In genomic region chr12:25058619-25059018, GRCh38 we compare ENCODE assay signal across 13 cellular contexts.
DNase-seq lines count a peak whose midpoint lies in the region; ATAC-seq and TF ChIP-seq lines count a peak whose summit lies in the region.
"Had no signal": no experiment of that assay in that cellular context is flagged by ENCODE, and none has a peak within 500 bp of the region (broad histone marks: within the 10 kb centered on the region; RNA-seq: fewer than 3 reads in every experiment).

No MANE protein-coding gene starts in this region.

- no peak overlapping the region for H2AFZ ChIP-seq in OCI-LY1 (ENCODE audit: low read length)

- no peaks in the 10 kb centered on the region for H4K20me1 ChIP-seq in OCI-LY1 (ENCODE audit: insufficient read depth, low read length)

- H3K36me3 ChIP-seq in OCI-LY1 (ENCODE audit: insufficient read depth, low read length) (peaks cover 90% of the 10 kb centered on the region), Peyer's patch (no peaks in the 10 kb centered on the region)
- H3K36me3 ChIP-seq: HAP-1 had no signal

- DNase-seq in occipital lobe (lab: John Stamatoyannopoulos, UW) (no peak), superior temporal gyrus (ENCODE audit: extremely low spot score) (no peak), Peyer's patch (no peak)
- DNase-seq: activated CD4-positive, alpha-beta T cell treated with anti-CD3 and anti-CD28 coated beads for 36 hours; COR-L47; stimulated activated CD4-positive, alpha-beta T cell treated with anti-CD3 and anti-CD28 coated beads, Interleukin-2, amount 100 ng/mL, for 24 hours; trophoblast cell had no signal

- ATAC-seq in GM19438 (IDR thresholded peaks at IDR 0.05; ENCODE audit: low read depth, unreplicated experiment) (peak; percentile 43), HG03039 (IDR thresholded peaks at IDR 0.05; ENCODE audit: unreplicated experiment) (peak; percentile 44), HG03571 (IDR thresholded peaks at IDR 0.05; ENCODE audit: unreplicated experiment) (no peak)
- ATAC-seq: activated CD4-positive, alpha-beta T cell treated with anti-CD3 and anti-CD28 coated beads for 36 hours had no signal

- TF ChIP-seq CTCF in OCI-LY1 (IDR thresholded peaks at IDR 0.05; ENCODE audit: low read length) (no peak), Peyer's patch (IDR thresholded peaks at IDR 0.05) (no peak)

- peak overlapping the region; percentile 94 for H3K9ac ChIP-seq in OCI-LY1 (ENCODE audit: low read length)

- H3F3A ChIP-seq in OCI-LY1 (ENCODE audit: insufficient read depth, low read length): no peaks in the 10 kb centered on the region

- H3K4me3 ChIP-seq in OCI-LY1 (ENCODE audit: low read depth, low read length, poor library complexity, severe bottlenecking) (peak overlapping the region; percentile 84), Peyer's patch (no peak overlapping the region)
- H3K4me3 ChIP-seq: HAP-1 had no signal

- H3K27me3 ChIP-seq in OCI-LY1 (ENCODE audit: insufficient read depth, low read length): no peaks in the 10 kb centered on the region
- no peaks in the 10 kb centered on the region for H3K27me3 ChIP-seq in Peyer's patch

- H3K9me3 ChIP-seq in OCI-LY1 (ENCODE audit: low read length): no peaks in the 10 kb centered on the region
- no peaks in the 10 kb centered on the region for H3K9me3 ChIP-seq in Peyer's patch
- H3K9me3 ChIP-seq: HAP-1 had no signal

- H3K9me2 ChIP-seq in OCI-LY1 (ENCODE audit: low read depth, low read length): no peaks in the 10 kb centered on the region

- peak; percentile 49 for TF ChIP-seq POLR2A in GM15510 (IDR thresholded peaks at IDR 0.05; ENCODE audit: borderline replicate concordance, extremely low read depth, insufficient read length)
- TF ChIP-seq POLR2A in Peyer's patch (IDR thresholded peaks at IDR 0.05): no peak

- H3K79me2 ChIP-seq in OCI-LY1 (ENCODE audit: insufficient read depth, low read length): peaks cover 100% of the 10 kb centered on the region

- H3K4me1 ChIP-seq in OCI-LY1 (ENCODE audit: insufficient read depth, low read length, severe bottlenecking): peaks cover 71% of the 10 kb centered on the region
- H3K4me1 ChIP-seq in Peyer's patch: no peaks in the 10 kb centered on the region
- H3K4me1 ChIP-seq: HAP-1 had no signal

- H3K27ac ChIP-seq in OCI-LY1 (ENCODE audit: low read depth, low read length, poor library complexity, severe bottlenecking) (peak overlapping the region; percentile 99), Peyer's patch (no peak overlapping the region)

- peak overlapping the region; percentile 93 for H3K4me2 ChIP-seq in OCI-LY1 (ENCODE audit: low read length)
